In genomic region chr1:36463773-36464604, GRCh38 we compare ENCODE assay signal across 8 cellular contexts. TPM values are rescaled to one million over a fixed set of nuclear protein-coding genes. Genes with fewer than 3 reads are reported as not detected.
DNase-seq lines count a peak whose midpoint lies in the region; ATAC-seq and TF ChIP-seq lines count a peak whose summit lies in the region.

Gene MRPS15 (minus strand): TSS chr1:36464384. CDS start chr1:36464275, 109 bp downstream.

- H3K4me3 Mint-ChIP-seq in effector memory CD8-positive, alpha-beta T cell = peak within 1 kb of the TSS; percentile 100
- H3K4me3 Mint-ChIP-seq in memory B cell = peak within 1 kb of the TSS; percentile 96

- peaks cover 22% of the 10 kb centered on the region for H3K36me3 Mint-ChIP-seq in effector memory CD8-positive, alpha-beta T cell (ENCODE audit: insufficient read depth)
- H3K36me3 Mint-ChIP-seq in memory B cell = peaks cover 10% of the 10 kb centered on the region

- peak; percentile 97 for ATAC-seq in effector memory CD8-positive, alpha-beta T cell (replicated peaks)
- peak; percentile 97 for ATAC-seq in memory B cell (ENCODE audit: low read depth)

- H3K27ac Mint-ChIP-seq in effector memory CD8-positive, alpha-beta T cell = peak within 1 kb of the TSS; percentile 97
- peak within 1 kb of the TSS; percentile 89 for H3K27ac Mint-ChIP-seq in memory B cell

- DNase-seq in CMK (ENCODE audit: low read depth) (peak; percentile 94), GM20000 (ENCODE audit: low spot score) (peak; percentile 93), HT-29 (ENCODE audit: low spot score) (peak; percentile 97), NOMO-1 (lab: John Stamatoyannopoulos, UW; ENCODE audit: unreplicated experiment in 2 of 2) (peak; percentile 94), memory B cell (ENCODE audit: low spot score in 2 of 2) (peak; percentile 93)
- DNase-seq in activated CD8-positive, alpha-beta memory T cell treated with anti-CD3 and anti-CD28 coated beads for 4 hours (ENCODE audit: low read depth in 2 of 2) = peak; percentile 90 to 91
- peak; percentile 94 to 96 (median 94) for DNase-seq in effector memory CD8-positive, alpha-beta T cell
- DNase-seq in stimulated activated CD8-positive, alpha-beta memory T cell treated with anti-CD3 and anti-CD28 coated beads, Interleukin-12 subunit alpha, Interleukin-12 subunit beta, amount 100 ng/mL, for 24 hours (ENCODE audit: extremely low read depth) = peak; percentile 87

- peaks cover 17 to 29% of the 10 kb centered on the region in 2 donors for H3K4me1 Mint-ChIP-seq in effector memory CD8-positive, alpha-beta T cell (ENCODE audit: low read depth in 2 of 2)
- peaks cover 24% of the 10 kb centered on the region for H3K4me1 Mint-ChIP-seq in memory B cell

- no peak for TF ChIP-seq CTCF in GM20000 (IDR thresholded peaks at IDR 0.05; ENCODE audit: extremely low read depth, missing control alignments)

- H3K9me3 Mint-ChIP-seq in effector memory CD8-positive, alpha-beta T cell = no peaks in the 10 kb centered on the region
- no peaks in the 10 kb centered on the region for H3K9me3 Mint-ChIP-seq in memory B cell

- no peaks in the 10 kb centered on the region for H3K27me3 Mint-ChIP-seq in effector memory CD8-positive, alpha-beta T cell
- no peaks in the 10 kb centered on the region for H3K27me3 Mint-ChIP-seq in memory B cell

RNA-seq across cellular contexts. Expression of gene MRPS15, which starts in this region (rescaled TPM):
- total RNA-seq in HT-29 (2014; rRNA removed; shearing (Covaris generic)) = 184 and 209 TPM in 2 replicates

Comparison
In these comparisons a context has a peak if more than half of its experiments do, and no peak if none do; other contexts are left out.
1. Peak in every context shown above with its lines: DNase-seq and ATAC-seq.